19 cellular contexts compared by ENCODE assay signal in genomic region chr22:49751318-49751967, GRCh38.
DNase-seq lines count a peak whose midpoint lies in the region; ATAC-seq and TF ChIP-seq lines count a peak whose summit lies in the region.
"Had no signal": no experiment of that assay in that cellular context is flagged by ENCODE, and none has a peak within 500 bp of the region (broad histone marks: within the 10 kb centered on the region; RNA-seq: fewer than 3 reads in every experiment).

No MANE protein-coding gene starts in this region.

- H3K4me1 ChIP-seq in upper lobe of left lung: no peaks in the 10 kb centered on the region

- peaks cover 9% of the 10 kb centered on the region for H3K9me3 Mint-ChIP-seq in activated CD8-positive, alpha-beta memory T cell treated with anti-CD3 and anti-CD28 coated beads, Interleukin-2, amount 10 ng/mL, durations not matched to agents 7 days and 5 days (ENCODE audit: low read depth)

- no peak for TF ChIP-seq CTCF in upper lobe of left lung (IDR thresholded peaks at IDR 0.05)

- no peaks in the 10 kb centered on the region for H3K36me3 Mint-ChIP-seq in T-helper 17 cell (ENCODE audit: low read depth)
- H3K36me3 Mint-ChIP-seq in activated CD8-positive, alpha-beta memory T cell treated with anti-CD3 and anti-CD28 coated beads, Interleukin-2, amount 10 ng/mL, durations not matched to agents 7 days and 5 days: peaks cover under 1% of the 10 kb centered on the region

- 74 to 82% methylated on average over 14 to 19 of the region's 19 CpGs for WGBS in upper lobe of left lung, 2 donors

- H3K27ac ChIP-seq in upper lobe of left lung: no peak overlapping the region
- H3K27ac ChIP-seq: HL-60 had no signal

- no peak overlapping the region for H3K4me3 ChIP-seq in upper lobe of left lung
- H3K4me3 ChIP-seq: GM12878 had no signal

- peaks cover 12% of the 10 kb centered on the region for H3K27me3 Mint-ChIP-seq in T-helper 17 cell
- H3K27me3 Mint-ChIP-seq in activated CD8-positive, alpha-beta memory T cell treated with anti-CD3 and anti-CD28 coated beads, Interleukin-2, amount 10 ng/mL, durations not matched to agents 7 days and 5 days: peaks cover 14% of the 10 kb centered on the region

- CTCF ChIA-PET in activated CD8-positive, alpha-beta memory T cell treated with anti-CD3 and anti-CD28 coated beads, Interleukin-2, amount 10 ng/mL, durations not matched to agents 7 days and 5 days (lab: Charles Lee): no interaction called here

- DNase-seq in activated effector memory CD4-positive, alpha-beta T cell treated with anti-CD3 and anti-CD28 coated beads, Interleukin-2, amount 50 U/mL, for 16 hours: peak; percentile 37
- no peak for DNase-seq in activated effector memory CD4-positive, alpha-beta T cell treated with Interleukin-2 at 50 U/mL for 16 hours
- DNase-seq in T-helper 17 cell (no peak), islet precursor cell (peak; percentile 34), upper lobe of left lung (peak; percentile 6 to 64), A172 (ENCODE audit: low spot score) (no peak)
- DNase-seq in activated CD8-positive, alpha-beta memory T cell treated with anti-CD3 and anti-CD28 coated beads, Interleukin-2, amount 10 ng/mL, durations not matched to agents 7 days and 5 days: no peak
- DNase-seq: 8988T; CD8-positive, alpha-beta memory T cell; DND-41; NCI-H1417; NCI-H2029; NCI-H2171; NCI-H446; NCI-H69; SIG-M5 had no signal

- peaks cover 5% of the 10 kb centered on the region for H3K9me3 ChIP-seq in T-helper 17 cell (ENCODE audit: control insufficient read depth, low read length, poor library complexity, severe bottlenecking)
- H3K9me3 ChIP-seq in upper lobe of left lung: peaks cover 8 to 15% (median 11%) of the 10 kb centered on the region in 4 donors

- TF ChIP-seq POLR2A in upper lobe of left lung (IDR thresholded peaks at IDR 0.05): no peak

- ATAC-seq in T-helper 17 cell (no peak), upper lobe of left lung (ENCODE audit: low FRiP score in 2 of 2) (no peak), GM18868 (IDR thresholded peaks at IDR 0.05; ENCODE audit: unreplicated experiment) (no peak)
- no peak for ATAC-seq in activated CD8-positive, alpha-beta memory T cell treated with anti-CD3 and anti-CD28 coated beads, Interleukin-2, amount 10 ng/mL, durations not matched to agents 7 days and 5 days
- ATAC-seq: GM12878 had no signal

- H3K27me3 ChIP-seq in upper lobe of left lung: no peaks in the 10 kb centered on the region

- peaks cover 2% of the 10 kb centered on the region for H3K4me1 Mint-ChIP-seq in T-helper 17 cell
- no peaks in the 10 kb centered on the region for H3K4me1 Mint-ChIP-seq in activated CD8-positive, alpha-beta memory T cell treated with anti-CD3 and anti-CD28 coated beads, Interleukin-2, amount 10 ng/mL, durations not matched to agents 7 days and 5 days
- H3K4me1 Mint-ChIP-seq: CD8-positive, alpha-beta memory T cell had no signal

- no peak for TF ChIP-seq EP300 in upper lobe of left lung (IDR thresholded peaks at IDR 0.05)

- H3K36me3 ChIP-seq in upper lobe of left lung: no peaks in the 10 kb centered on the region

- H3K4me3 Mint-ChIP-seq in T-helper 17 cell: peak overlapping the region; percentile 12
- no peak overlapping the region for H3K4me3 Mint-ChIP-seq in activated CD8-positive, alpha-beta memory T cell treated with anti-CD3 and anti-CD28 coated beads, Interleukin-2, amount 10 ng/mL, durations not matched to agents 7 days and 5 days
- H3K4me3 Mint-ChIP-seq: CD8-positive, alpha-beta memory T cell had no signal

- no peak overlapping the region for H3K27ac Mint-ChIP-seq in T-helper 17 cell
- H3K27ac Mint-ChIP-seq in activated CD8-positive, alpha-beta memory T cell treated with anti-CD3 and anti-CD28 coated beads, Interleukin-2, amount 10 ng/mL, durations not matched to agents 7 days and 5 days: no peak overlapping the region
- H3K27ac Mint-ChIP-seq: CD8-positive, alpha-beta memory T cell had no signal

Comparison
In these comparisons a context has a peak if more than half of its experiments do, and no peak if none do; other contexts are left out.
1. DNase-seq: peak in activated effector memory CD4-positive, alpha-beta T cell treated with anti-CD3 and anti-CD28 coated beads, Interleukin-2, amount 50 U/mL, for 16 hours (single experiment), islet precursor cell (single experiment) and upper lobe of left lung (2 of 2); none in activated effector memory CD4-positive, alpha-beta T cell treated with Interleukin-2 at 50 U/mL for 16 hours (single experiment), T-helper 17 cell (0 of 3), activated CD8-positive, alpha-beta memory T cell treated with anti-CD3 and anti-CD28 coated beads, Interleukin-2, amount 10 ng/mL, durations not matched to agents 7 days and 5 days (single experiment) and A172 (single experiment).